11 cellular contexts compared by ENCODE assay signal in genomic region chr6:131819507-131820228, GRCh38. TPM values are rescaled to one million over a fixed set of nuclear protein-coding genes. Genes with fewer than 3 reads are reported as not detected.
DNase-seq lines count a peak whose midpoint lies in the region; ATAC-seq and TF ChIP-seq lines count a peak whose summit lies in the region.
"Had no signal": no experiment of that assay in that cellular context is flagged by ENCODE, and none has a peak within 500 bp of the region (broad histone marks: within the 10 kb centered on the region; RNA-seq: fewer than 3 reads in every experiment).

No MANE protein-coding gene starts in this region.

- intact Hi-C loops in left ventricle myocardium superior (cut with micrococcal nuclease): no loop called here
- intact Hi-C loops in CD4-positive, alpha-beta T cell (cut with DNase I, micrococcal nuclease): no loop called here

- no peak overlapping the region for H3K56ac ChIP-seq in mesendoderm (ENCODE audit: low read length)

- peaks cover 13% of the 10 kb centered on the region for H3K27me3 Mint-ChIP-seq in activated T-helper 17 cell treated with anti-CD3 and anti-CD28 coated beads, Interleukin-2, amount 50 U/mL, for 72 hours
- peaks cover 49% of the 10 kb centered on the region for H3K27me3 Mint-ChIP-seq in CD4-positive, alpha-beta T cell

- peaks cover 8% of the 10 kb centered on the region for H3K79me1 ChIP-seq in mesendoderm (ENCODE audit: low read length)

- TF ChIP-seq CTCF in AG04450 (IDR thresholded peaks at IDR 0.05; ENCODE audit: low read depth, low read length): no peak
- no peak for TF ChIP-seq CTCF in CD4-positive, alpha-beta T cell (IDR thresholded peaks at IDR 0.05)

- no peaks in the 10 kb centered on the region for H3K4me1 ChIP-seq in mesendoderm (ENCODE audit: control insufficient read depth, low read depth, low read length)

- H2BK5ac ChIP-seq in mesendoderm (ENCODE audit: low read length): no peak overlapping the region

- no peaks in the 10 kb centered on the region for H3K36me3 Mint-ChIP-seq in activated T-helper 17 cell treated with anti-CD3 and anti-CD28 coated beads, Interleukin-2, amount 50 U/mL, for 72 hours (ENCODE audit: low read depth)
- no peaks in the 10 kb centered on the region for H3K36me3 Mint-ChIP-seq in CD4-positive, alpha-beta T cell (ENCODE audit: low read depth)

- H3K18ac ChIP-seq in mesendoderm (ENCODE audit: low read length): no peak overlapping the region

- H3K4me3 Mint-ChIP-seq in activated T-helper 17 cell treated with anti-CD3 and anti-CD28 coated beads, Interleukin-2, amount 50 U/mL, for 72 hours: no peak overlapping the region
- H3K4me3 Mint-ChIP-seq in CD4-positive, alpha-beta T cell: no peak overlapping the region

- H3K27ac ChIP-seq in AG04450 (ENCODE audit: low read depth, low read length) (no peak overlapping the region), mesendoderm (ENCODE audit: low read depth, low read length) (no peak overlapping the region)
- no peak overlapping the region for H3K27ac ChIP-seq in CD4-positive, alpha-beta T cell (ENCODE audit: low read depth, low read length)

- DNase-seq in AG04450 (ENCODE audit: low read depth, low spot score): peak; percentile 78
- DNase-seq in left ventricle myocardium superior: no peak
- no peak for DNase-seq in mesendoderm
- no peak for DNase-seq in RKO (ENCODE audit: low spot score)
- no peak for DNase-seq in CD4-positive, alpha-beta T cell
- no peak for DNase-seq in islet precursor cell
- DNase-seq: C1 segment of cervical spinal cord, NCI-H1930, PC-3 had no signal

- H3K4me1 Mint-ChIP-seq in activated T-helper 17 cell treated with anti-CD3 and anti-CD28 coated beads, Interleukin-2, amount 50 U/mL, for 72 hours: no peaks in the 10 kb centered on the region
- H3K4me1 Mint-ChIP-seq in CD4-positive, alpha-beta T cell (ENCODE audit: low read depth): no peaks in the 10 kb centered on the region

- no peak overlapping the region for H2AK5ac ChIP-seq in mesendoderm (ENCODE audit: low read length)

- POLR2A ChIA-PET in AG04450 (lab: Yijun Ruan, JAX): interaction anchor here (0.7 kb wide), 1 partner anchor 12 kb away, joined by 3 read pairs; no protein-coding TSS in a partner anchor
- POLR2A ChIA-PET in CD4-positive, alpha-beta T cell (lab: Charles Lee): no interaction called here

- H3K36me3 ChIP-seq in mesendoderm (ENCODE audit: control insufficient read depth, insufficient read depth, low read length): no peaks in the 10 kb centered on the region

- no peak overlapping the region for H2BK120ac ChIP-seq in mesendoderm (ENCODE audit: low read depth, low read length)

- H2BK15ac ChIP-seq in mesendoderm (replicated peaks; ENCODE audit: low read depth): no peak overlapping the region

- no peak overlapping the region for H3K27ac Mint-ChIP-seq in activated T-helper 17 cell treated with anti-CD3 and anti-CD28 coated beads, Interleukin-2, amount 50 U/mL, for 72 hours
- H3K27ac Mint-ChIP-seq in CD4-positive, alpha-beta T cell: no peak overlapping the region

- CTCF ChIA-PET in AG04450 (lab: Charles Lee): interaction anchor here (1.3 kb wide), 1 partner anchor 90 kb away, joined by 7 read pairs; no protein-coding TSS in a partner anchor
- CTCF ChIA-PET in CD4-positive, alpha-beta T cell (lab: Charles Lee): no interaction called here

- H3K4me2 ChIP-seq in mesendoderm (ENCODE audit: low read length): no peak overlapping the region

- H3K27me3 ChIP-seq in AG04450 (ENCODE audit: control insufficient read depth, insufficient read depth, low read length) (no peaks in the 10 kb centered on the region), mesendoderm (ENCODE audit: insufficient read depth, low read length, poor library complexity) (no peaks in the 10 kb centered on the region)
- no peaks in the 10 kb centered on the region for H3K27me3 ChIP-seq in CD4-positive, alpha-beta T cell (ENCODE audit: control insufficient read depth, insufficient read depth, low read length)

- H3K4me3 ChIP-seq in AG04450 (ENCODE audit: low read depth, low read length) (no peak overlapping the region), mesendoderm (ENCODE audit: low read length) (no peak overlapping the region)

- H3K9ac ChIP-seq in mesendoderm (ENCODE audit: low read length): no peak overlapping the region

- H3K4ac ChIP-seq in mesendoderm (ENCODE audit: low read depth, low read length): no peak overlapping the region

- no CpG with 5 or more reads among the region's 7 CpGs for WGBS in mesendoderm (ENCODE audit: extremely low coverage, insufficient coverage, low lambda C conversion rate)

- no peak overlapping the region for H4K5ac ChIP-seq in mesendoderm (ENCODE audit: low read length)

- H3K9me3 ChIP-seq in AG04450 (ENCODE audit: control insufficient read depth, insufficient read depth, low read length): no peaks in the 10 kb centered on the region
- H3K9me3 ChIP-seq in CD4-positive, alpha-beta T cell (ENCODE audit: control insufficient read depth, low read length): no peaks in the 10 kb centered on the region

- H3K79me2 ChIP-seq in mesendoderm (ENCODE audit: control insufficient read depth, insufficient read depth, low read length): peaks cover 4% of the 10 kb centered on the region

- H3K23ac ChIP-seq in mesendoderm (ENCODE audit: low read length): no peak overlapping the region

- ATAC-seq in GM21619 (IDR thresholded peaks at IDR 0.05; ENCODE audit: unreplicated experiment) (peak; percentile 65), left ventricle myocardium superior (peak; percentile 68)
- peak; percentile 60 for ATAC-seq in activated T-helper 17 cell treated with anti-CD3 and anti-CD28 coated beads, Interleukin-2, amount 50 U/mL, for 72 hours (replicated peaks)
- ATAC-seq in CD4-positive, alpha-beta T cell (ENCODE audit: poor library complexity): no peak
- ATAC-seq: PC-3 had no signal

- H3K9me3 Mint-ChIP-seq in activated T-helper 17 cell treated with anti-CD3 and anti-CD28 coated beads, Interleukin-2, amount 50 U/mL, for 72 hours: no peaks in the 10 kb centered on the region
- H3K9me3 Mint-ChIP-seq in CD4-positive, alpha-beta T cell: no peaks in the 10 kb centered on the region

- H4K8ac ChIP-seq in mesendoderm (ENCODE audit: low read depth, low read length): no peak overlapping the region

RNA-seq across cellular contexts. Expression of gene ENPP1, which starts 11.8 kb away (rescaled TPM):
- 22.5 and 30.4 TPM in 2 replicates for polyA plus RNA-seq in AG04450 (2011; rRNA removed)
- polyA minus RNA-seq in AG04450 (2011; rRNA and poly(A)+ RNA removed): 14.8 and 22.3 TPM in 2 replicates
- under 1 TPM; 0.73 to 0.74 TPM for total RNA-seq in activated T-helper 17 cell treated with anti-CD3 and anti-CD28 coated beads, Interleukin-2, amount 50 U/mL, for 72 hours
- 1.4 TPM for total RNA-seq in left ventricle myocardium superior
- 14.2 TPM for polyA plus RNA-seq in mesendoderm (2013, experiment 1 of 2)
- 14.1 TPM for polyA plus RNA-seq in mesendoderm (2013, experiment 2 of 2)
- total RNA-seq in CD4-positive, alpha-beta T cell: under 1 TPM; 0.08 TPM
